ENCODE assay signal across 21 cellular contexts in the genomic region with DNA sequence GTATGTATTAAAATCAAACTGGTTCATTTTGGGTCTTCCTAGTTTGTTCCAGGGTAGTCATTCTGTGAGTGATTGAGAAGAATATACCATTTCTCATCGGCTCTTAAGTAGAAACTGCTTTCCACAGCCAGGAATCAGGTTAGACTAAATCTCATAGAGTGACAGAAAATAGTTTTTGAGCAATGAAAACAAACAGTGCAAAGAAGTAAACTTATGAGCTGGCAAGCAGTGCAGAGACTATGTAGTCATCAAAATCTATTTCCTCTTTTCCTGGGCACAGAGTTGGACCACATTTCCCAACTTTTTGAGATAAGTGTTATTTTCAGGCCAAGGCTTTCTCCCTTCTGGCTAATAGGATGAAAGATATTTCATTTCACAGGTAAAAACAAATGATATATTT.
DNase-seq lines count a peak whose midpoint lies in the region; ATAC-seq and TF ChIP-seq lines count a peak whose summit lies in the region.
"Had no signal": no experiment of that assay in that cellular context is flagged by ENCODE, and none has a peak within 500 bp of the region (broad histone marks: within the 10 kb centered on the region; RNA-seq: fewer than 3 reads in every experiment).

No MANE protein-coding gene starts in this region.

- TF ChIP-seq CTCF in MCF 10A (IDR thresholded peaks at IDR 0.05; ENCODE audit: unreplicated experiment), result no peak
- no peak for TF ChIP-seq CTCF in breast epithelium (IDR thresholded peaks at IDR 0.05)
- no peak for TF ChIP-seq CTCF in fibroblast of pulmonary artery (IDR thresholded peaks at IDR 0.05; ENCODE audit: low read length, missing control alignments)
- TF ChIP-seq CTCF in thoracic aorta (IDR thresholded peaks at IDR 0.05), result no peak
- no peak for TF ChIP-seq CTCF in colonic mucosa (IDR thresholded peaks at IDR 0.05)

- POLR2A ChIA-PET in MCF 10A (lab: Yijun Ruan, JAX), result no interaction called here

- H3K27ac Mint-ChIP-seq in MCF 10A (ENCODE audit: low read depth, unreplicated experiment), result no peak overlapping the region

- H3K27ac ChIP-seq in breast epithelium, result no peak overlapping the region
- H3K27ac ChIP-seq in thoracic aorta, result peak overlapping the region in 1 of 2 donors; percentile 55
- no peak overlapping the region for H3K27ac ChIP-seq in colonic mucosa
- H3K27ac ChIP-seq: ovary had no signal

- intact Hi-C loops in MCF 10A (cut with micrococcal nuclease), result no loop called here
- intact Hi-C loops in breast epithelium (cut with DNase I; ENCODE audit: low total_unique reads), result no loop called here
- intact Hi-C loops in colonic mucosa (cut with DNase I), result loop anchor here (10.0 kb wide), 1 partner anchor 63 kb away; a partner anchor contains a TSS

- DNase-seq in MCF 10A (ENCODE audit: unreplicated experiment) (peak; percentile 21), breast epithelium (ENCODE audit: low spot score in 2 of 2) (no peak), adipocyte (ENCODE audit: low read depth) (peak; percentile 71), fibroblast of pulmonary artery (ENCODE audit: low read depth) (peak; percentile 69), thoracic aorta (ENCODE audit: low spot score) (no peak), colonic mucosa (no peak)
- DNase-seq: ACHN; activated naive CD4-positive, alpha-beta T cell treated with anti-CD3 and anti-CD28 coated beads, Interleukin-2, amount 50 U/mL, for 16 hours; COR-L47; GDM1; hippocampal formation; left cardiac atrium; NCI-H1930; NCI-H524; ovary; stimulated activated CD4-positive, alpha-beta T cell treated with anti-CD3 and anti-CD28 coated beads, Interleukin-15, amount 100 ng/mL, for 24 hours; substantia nigra; T-helper 1 cell had no signal

- CTCF ChIA-PET in MCF 10A (lab: Yijun Ruan, JAX), result interaction anchor here (0.7 kb wide), 1 partner anchor 37 kb away, joined by 3 read pairs; no protein-coding TSS in a partner anchor

- H3K9me3 ChIP-seq in breast epithelium, result no peaks in the 10 kb centered on the region
- H3K9me3 ChIP-seq in adipocyte (ENCODE audit: control insufficient read depth, low read length), result no peaks in the 10 kb centered on the region
- H3K9me3 ChIP-seq in thoracic aorta, result no peaks in the 10 kb centered on the region
- H3K9me3 ChIP-seq in colonic mucosa, result no peaks in the 10 kb centered on the region
- H3K9me3 ChIP-seq: ovary had no signal

- no peak for TF ChIP-seq POLR2A in breast epithelium (IDR thresholded peaks at IDR 0.05)

- no TSS peak for BruUV-seq in MCF 10A (replicated peaks; lab: Mats Ljungman, UMichigan)

- H3K4me1 ChIP-seq in breast epithelium (no peaks in the 10 kb centered on the region), adipocyte (ENCODE audit: control insufficient read depth, insufficient read depth, low read length) (peaks cover 9% of the 10 kb centered on the region), thoracic aorta (ENCODE audit: control insufficient read depth in 1 of 2, low read depth in 2 of 2) (peaks cover 16 to 20% of the 10 kb centered on the region in 2 donors), colonic mucosa (no peaks in the 10 kb centered on the region)

- H3K36me3 ChIP-seq in breast epithelium (peaks cover 3% of the 10 kb centered on the region), adipocyte (ENCODE audit: control insufficient read depth, insufficient read depth, low read length, severe bottlenecking) (peaks cover 50% of the 10 kb centered on the region), thoracic aorta (no peaks in the 10 kb centered on the region), colonic mucosa (no peaks in the 10 kb centered on the region)
- H3K36me3 ChIP-seq: ovary had no signal

- peaks cover 50% of the 10 kb centered on the region for H3K36me3 Mint-ChIP-seq in MCF 10A (ENCODE audit: insufficient read depth, unreplicated experiment)

- H3K4me1 Mint-ChIP-seq in MCF 10A (ENCODE audit: insufficient read depth, unreplicated experiment), result peaks cover 12% of the 10 kb centered on the region

- ATAC-seq in thoracic aorta (ENCODE audit: insufficient number of reproducible peaks, low FRiP score, low read depth) (peak; percentile 82), GM19023 (IDR thresholded peaks at IDR 0.05; ENCODE audit: unreplicated experiment) (no peak), HG02840 (IDR thresholded peaks at IDR 0.05; ENCODE audit: low FRiP score, unreplicated experiment) (no peak)
- ATAC-seq: activated CD4-positive, CD25-positive, alpha-beta regulatory T cell treated with anti-CD3 and anti-CD28 coated beads, Interleukin-2, amount 50 U/mL, for 24 hours had no signal

- H3K9ac ChIP-seq in adipocyte (ENCODE audit: low read length) (no peak overlapping the region), colonic mucosa (ENCODE audit: low read depth in 2 of 2, low read length in 2 of 2) (no peak overlapping the region)

- H3K27me3 ChIP-seq in breast epithelium (no peaks in the 10 kb centered on the region), adipocyte (replicated peaks; ENCODE audit: control insufficient read depth, insufficient read depth, low read length) (no peaks in the 10 kb centered on the region), thoracic aorta (replicated peaks; ENCODE audit: insufficient read depth) (no peaks in the 10 kb centered on the region), colonic mucosa (no peaks in the 10 kb centered on the region)
- H3K27me3 ChIP-seq: ovary had no signal

- H3K9me3 Mint-ChIP-seq in MCF 10A (ENCODE audit: unreplicated experiment), result no peaks in the 10 kb centered on the region

- no peaks in the 10 kb centered on the region for H3K27me3 Mint-ChIP-seq in MCF 10A (ENCODE audit: insufficient read depth, unreplicated experiment)

- H3K4me3 Mint-ChIP-seq in MCF 10A (ENCODE audit: unreplicated experiment), result no peak overlapping the region

- H3K4me3 ChIP-seq in breast epithelium, result no peak overlapping the region
- no peak overlapping the region for H3K4me3 ChIP-seq in adipocyte (ENCODE audit: low read length)
- H3K4me3 ChIP-seq in fibroblast of pulmonary artery (replicated peaks; ENCODE audit: low read depth, low read length), result no peak overlapping the region
- H3K4me3 ChIP-seq in thoracic aorta, result no peak overlapping the region
- no peak overlapping the region for H3K4me3 ChIP-seq in colonic mucosa
- H3K4me3 ChIP-seq: ovary had no signal

Comparison
In these comparisons a context has a peak if more than half of its experiments do, and no peak if none do; other contexts are left out.
1. DNase-seq: peak in MCF 10A (single experiment), adipocyte (single experiment) and fibroblast of pulmonary artery (single experiment); none in breast epithelium (0 of 2), thoracic aorta (single experiment) and colonic mucosa (single experiment).